In the genomic region with DNA sequence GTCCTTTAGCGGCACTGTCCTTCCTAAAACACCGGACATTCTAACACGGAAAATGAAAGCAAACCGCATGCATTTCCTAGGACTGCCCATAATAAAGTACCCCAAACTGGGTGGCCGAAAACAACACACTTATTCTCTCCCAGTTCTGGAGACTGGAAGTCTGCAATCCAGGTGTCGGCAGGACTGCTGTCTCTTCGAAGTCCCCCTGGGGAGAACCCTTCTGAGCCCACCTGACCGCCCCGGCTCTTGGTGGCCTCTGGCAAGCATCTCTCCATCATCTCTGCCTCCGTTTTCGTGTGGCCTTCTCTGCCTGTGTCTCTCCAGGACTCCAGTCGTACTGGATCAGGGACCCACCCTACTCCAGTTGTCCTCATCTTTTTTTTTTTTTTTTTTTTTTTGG, we compare ENCODE assay signal across 22 cellular contexts. TPM values are rescaled to one million over a fixed set of nuclear protein-coding genes. Genes with fewer than 3 reads are reported as not detected.
DNase-seq lines count a peak whose midpoint lies in the region; ATAC-seq and TF ChIP-seq lines count a peak whose summit lies in the region.
"Had no signal": no experiment of that assay in that cellular context is flagged by ENCODE, and none has a peak within 500 bp of the region (broad histone marks: within the 10 kb centered on the region; RNA-seq: fewer than 3 reads in every experiment).

No MANE protein-coding gene starts in this region.

- ATAC-seq in left ventricle myocardium superior (no peak), Right ventricle myocardium superior (ENCODE audit: poor library complexity) (no peak), T-helper 17 cell (no peak), HG03469 (IDR thresholded peaks at IDR 0.05; ENCODE audit: unreplicated experiment) (no peak), GM21723 (IDR thresholded peaks at IDR 0.05; ENCODE audit: unreplicated experiment) (no peak)
- ATAC-seq: CD8-positive, alpha-beta T cell had no signal

- H3K27ac ChIP-seq in mesenchymal stem cell (ENCODE audit: low read length, poor library complexity, severe bottlenecking) (no peak overlapping the region), endodermal cell (ENCODE audit: low read depth, low read length) (no peak overlapping the region)
- H3K27ac ChIP-seq: C4-2B, Peyer's patch had no signal

- no peak overlapping the region for H2AFZ ChIP-seq in mesenchymal stem cell (ENCODE audit: low read depth, low read length)

- no peak overlapping the region for H2BK120ac ChIP-seq in mesenchymal stem cell (ENCODE audit: low read depth, low read length)

- H3K4me2 ChIP-seq in mesenchymal stem cell (ENCODE audit: low read length, poor library complexity, severe bottlenecking) = no peak overlapping the region
- H3K4me2 ChIP-seq: SK-N-SH had no signal

- no peak overlapping the region for H2BK12ac ChIP-seq in mesenchymal stem cell (ENCODE audit: low read length in 2 of 2)

- no peak overlapping the region for H2AK5ac ChIP-seq in mesenchymal stem cell (ENCODE audit: low read length, severe bottlenecking)

- H3K23ac ChIP-seq in mesenchymal stem cell (ENCODE audit: low read length in 2 of 2) = no peak overlapping the region

- H3K9me3 ChIP-seq in T-helper 17 cell (ENCODE audit: control insufficient read depth, low read length, poor library complexity, severe bottlenecking) = no peaks in the 10 kb centered on the region
- no peaks in the 10 kb centered on the region for H3K9me3 ChIP-seq in mesenchymal stem cell (ENCODE audit: control insufficient read depth, low read length)
- no peaks in the 10 kb centered on the region for H3K9me3 ChIP-seq in endodermal cell (ENCODE audit: control insufficient read depth, low read length)
- H3K9me3 ChIP-seq: Caco-2, Peyer's patch, SK-N-SH had no signal

- H3K4me1 ChIP-seq in mesenchymal stem cell (ENCODE audit: control insufficient read depth, insufficient read depth, low read depth, low read length) = peaks cover 53% of the 10 kb centered on the region
- peaks cover 11% of the 10 kb centered on the region for H3K4me1 ChIP-seq in endodermal cell (ENCODE audit: control insufficient read depth, insufficient read depth, low read length)

- intact Hi-C loops in left ventricle myocardium superior (cut with micrococcal nuclease) = no loop called here
- intact Hi-C loops in Right ventricle myocardium superior (cut with DNase I) = no loop called here

- H3K4ac ChIP-seq in mesenchymal stem cell (ENCODE audit: low read depth in 1 of 2, low read length in 2 of 2) = no peak overlapping the region

- peaks cover 35 to 54% of the 10 kb centered on the region in 2 experiments for H3K36me3 ChIP-seq in mesenchymal stem cell (ENCODE audit: control insufficient read depth in 1 of 2, insufficient read depth in 2 of 2, low read depth in 1 of 2, low read length in 2 of 2)
- H3K36me3 ChIP-seq in endodermal cell (ENCODE audit: control insufficient read depth, insufficient read depth, low read length) = peaks cover 6% of the 10 kb centered on the region

- H3K79me1 ChIP-seq in mesenchymal stem cell (replicated peaks; ENCODE audit: low read length, poor library complexity, severe bottlenecking) = peaks cover 10% of the 10 kb centered on the region

- 98% methylated on average over 12 of the region's 12 CpGs for WGBS in mesenchymal stem cell
- 96 to 97% methylated on average over 10 to 12 of the region's 12 CpGs for WGBS in endodermal cell (ENCODE audit: insufficient coverage in 1 of 2, insufficient read length in 1 of 2), 2 experiments

- H3K4me3 Mint-ChIP-seq in T-helper 17 cell = no peak overlapping the region
- no peak overlapping the region for H3K4me3 Mint-ChIP-seq in endodermal cell
- H3K4me3 Mint-ChIP-seq: B cell; CD8-positive, alpha-beta T cell had no signal

- H3K9ac ChIP-seq in mesenchymal stem cell (ENCODE audit: low read length) (no peak overlapping the region), endodermal cell (ENCODE audit: extremely low read depth, low read length, poor library complexity, severe bottlenecking) (no peak overlapping the region)
- H3K9ac ChIP-seq: SK-N-SH had no signal

- H3K36me3 Mint-ChIP-seq in T-helper 17 cell (ENCODE audit: low read depth) (peaks cover 7% of the 10 kb centered on the region), endodermal cell (ENCODE audit: low read depth) (peaks cover 24% of the 10 kb centered on the region)

- no peak overlapping the region for H4K91ac ChIP-seq in mesenchymal stem cell (ENCODE audit: low read length)

- no peak for TF ChIP-seq CTCF in endodermal cell (conservative IDR thresholded peaks at IDR 0.05)

- DNase-seq in left ventricle myocardium superior (peak; percentile 5), Right ventricle myocardium superior (no peak), T-helper 17 cell (no peak), mesenchymal stem cell (no peak), endodermal cell (no peak)
- DNase-seq: Caco-2; CD8-positive, alpha-beta T cell; HCEC 1CT; KG1; NCI-H1048; NCI-H1417 treated with DMSO at 0.1 percent for 48 hours; NCI-H1694 treated with DMSO at 0.1 percent for 48 hours; NCI-H2081; NCI-H2227 treated with DMSO at 0.1 percent for 48 hours; NCI-H526 treated with DMSO at 0.1 percent for 48 hours; Peyer's patch; SIG-M5; SK-N-SH had no signal

- H3K4me3 ChIP-seq in mesenchymal stem cell (ENCODE audit: insufficient read depth in 1 of 2, low read depth in 1 of 2, low read length in 2 of 2) (no peak overlapping the region), endodermal cell (ENCODE audit: low read length) (no peak overlapping the region)
- H3K4me3 ChIP-seq: Peyer's patch had no signal

- H3K4me1 Mint-ChIP-seq in T-helper 17 cell (peaks cover 21% of the 10 kb centered on the region), endodermal cell (peaks cover 36% of the 10 kb centered on the region)

- no peak overlapping the region for H2BK15ac ChIP-seq in mesenchymal stem cell (ENCODE audit: low read depth, poor library complexity, severe bottlenecking)

- H3K14ac ChIP-seq in mesenchymal stem cell (ENCODE audit: low read length in 2 of 2) = no peak overlapping the region

- H2BK5ac ChIP-seq in mesenchymal stem cell (ENCODE audit: low read depth, low read length, poor library complexity, severe bottlenecking) = no peak overlapping the region

- H3K27ac Mint-ChIP-seq in T-helper 17 cell (peak overlapping the region; percentile 63), endodermal cell (no peak overlapping the region)
- H3K27ac Mint-ChIP-seq: B cell; CD8-positive, alpha-beta T cell had no signal

- H3K9me3 Mint-ChIP-seq in endodermal cell = peaks cover 2% of the 10 kb centered on the region
- H3K9me3 Mint-ChIP-seq: CD8-positive, alpha-beta T cell had no signal

- H3K27me3 ChIP-seq in mesenchymal stem cell (ENCODE audit: control insufficient read depth in 1 of 2, insufficient read depth in 1 of 2, low read length in 2 of 2) = no peaks in the 10 kb centered on the region
- H3K27me3 ChIP-seq in endodermal cell (ENCODE audit: control insufficient read depth, insufficient read depth, low read length, poor library complexity, severe bottlenecking) = no peaks in the 10 kb centered on the region
- H3K27me3 ChIP-seq: Peyer's patch had no signal

- no peaks in the 10 kb centered on the region for H3K27me3 Mint-ChIP-seq in T-helper 17 cell
- H3K27me3 Mint-ChIP-seq in endodermal cell (ENCODE audit: insufficient read depth) = no peaks in the 10 kb centered on the region
- H3K27me3 Mint-ChIP-seq: B cell had no signal

- no peak overlapping the region for H3K18ac ChIP-seq in mesenchymal stem cell (ENCODE audit: low read depth in 1 of 2, low read length in 2 of 2)

- H4K8ac ChIP-seq in mesenchymal stem cell (ENCODE audit: low read length) = peak overlapping the region; percentile 48

RNA-seq across cellular contexts. Expression of gene SYNJ2, which starts 55.4 kb away (rescaled TPM):
- total RNA-seq in left ventricle myocardium superior (14.7 TPM), Right ventricle myocardium superior (14.0 TPM), T-helper 17 cell (10 to 100 TPM; 43.6 to 45.0 TPM), endodermal cell (10 to 100 TPM; 21.2 to 32.8 TPM)
- 14.0 TPM for polyA plus RNA-seq in mesenchymal stem cell (2013, experiment 1 of 2)
- polyA plus RNA-seq in mesenchymal stem cell (2013, experiment 2 of 2) = 12.9 TPM
- polyA plus RNA-seq in endodermal cell (2013, experiment 1 of 2) = 4.3 TPM
- polyA plus RNA-seq in endodermal cell (2013, experiment 2 of 2) = 4.7 TPM
